13 cellular contexts compared by ENCODE assay signal in the genomic region with DNA sequence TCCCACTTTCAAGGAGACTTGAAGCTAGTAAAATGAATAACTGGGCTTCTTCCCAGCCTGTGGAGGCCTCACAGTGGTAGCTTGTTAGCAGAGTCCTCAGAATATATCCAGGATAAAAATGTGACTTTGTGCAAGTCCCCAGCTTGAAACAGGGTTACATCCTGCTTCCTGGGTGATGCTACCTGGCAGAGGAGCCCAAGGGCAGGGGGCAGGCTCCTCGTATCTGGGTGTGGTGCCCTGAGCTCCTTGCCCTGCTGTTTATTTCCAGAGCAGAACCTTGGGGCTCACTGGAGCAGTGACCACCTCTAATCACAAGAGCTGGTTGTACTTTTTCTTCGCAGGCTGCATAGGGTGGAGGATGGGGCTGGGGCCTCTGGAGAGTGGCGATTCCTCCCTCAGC.
DNase-seq lines count a peak whose midpoint lies in the region; ATAC-seq lines count a peak whose summit lies in the region.
"Had no signal": no experiment of that assay in that cellular context is flagged by ENCODE, and none has a peak within 500 bp of the region (broad histone marks: within the 10 kb centered on the region; RNA-seq: fewer than 3 reads in every experiment).

No MANE protein-coding gene starts in this region.

- H3K36me3 ChIP-seq in GM23248 (ENCODE audit: low read depth): no peaks in the 10 kb centered on the region
- H3K36me3 ChIP-seq: BE2C, HAP-1 had no signal

- no peak overlapping the region for H3K27ac ChIP-seq in GM23248

- no peak for DNase-seq in stimulated activated naive CD8-positive, alpha-beta T cell treated with anti-CD3 and anti-CD28 coated beads, Interleukin-15, Interleukin-2, amounts not matched to agents 100 U/mL and 50 U/mL, for 24 hours
- DNase-seq in natural killer cell treated with Interleukin-12 subunit alpha and Interleukin-12 subunit beta and Interleukin-15 and Interleukin-18, amount 100 ng/mL, for 72 hours (ENCODE audit: low spot score): no peak
- DNase-seq in GM23248 (no peak), NCI-H1092 treated with DMSO at 0.1 percent for 48 hours (lab: John Stamatoyannopoulos, UW) (no peak), dermis blood vessel endothelial cell (no peak), NCI-H526 (lab: John Stamatoyannopoulos, UW) (no peak)
- DNase-seq: activated gamma-delta T cell treated with Interleukin-2 at 50 U/mL for 16 hours, BE2C, MM.1S, SK-N-SH had no signal

- H3K4me1 Mint-ChIP-seq in stimulated activated naive CD8-positive, alpha-beta T cell treated with anti-CD3 and anti-CD28 coated beads, Interleukin-15, Interleukin-2, amounts not matched to agents 100 ng/mL and 50 ng/mL, for 24 hours (ENCODE audit: low read depth): peaks cover 91% of the 10 kb centered on the region
- peaks cover 82% of the 10 kb centered on the region for H3K4me1 Mint-ChIP-seq in activated naive CD8-positive, alpha-beta T cell (ENCODE audit: low read depth)
- peaks cover 64 to 75% of the 10 kb centered on the region in 2 donors for H3K4me1 Mint-ChIP-seq in natural killer cell treated with Interleukin-12 subunit alpha and Interleukin-12 subunit beta and Interleukin-15 and Interleukin-18, amount 100 ng/mL, for 72 hours (ENCODE audit: low read depth in 2 of 2)

- no peaks in the 10 kb centered on the region for H3K27me3 Mint-ChIP-seq in stimulated activated naive CD8-positive, alpha-beta T cell treated with anti-CD3 and anti-CD28 coated beads, Interleukin-15, Interleukin-2, amounts not matched to agents 100 ng/mL and 50 ng/mL, for 24 hours
- no peaks in the 10 kb centered on the region for H3K27me3 Mint-ChIP-seq in activated naive CD8-positive, alpha-beta T cell
- no peaks in the 10 kb centered on the region for H3K27me3 Mint-ChIP-seq in natural killer cell treated with Interleukin-12 subunit alpha and Interleukin-12 subunit beta and Interleukin-15 and Interleukin-18, amount 100 ng/mL, for 72 hours

- H3K4me1 ChIP-seq in GM23248 (ENCODE audit: insufficient read depth): peaks cover 12% of the 10 kb centered on the region
- H3K4me1 ChIP-seq: BE2C, HAP-1 had no signal

- peaks cover 11% of the 10 kb centered on the region for H3K36me3 Mint-ChIP-seq in stimulated activated naive CD8-positive, alpha-beta T cell treated with anti-CD3 and anti-CD28 coated beads, Interleukin-15, Interleukin-2, amounts not matched to agents 100 ng/mL and 50 ng/mL, for 24 hours (ENCODE audit: low read depth)
- H3K36me3 Mint-ChIP-seq in activated naive CD8-positive, alpha-beta T cell: peaks cover 4% of the 10 kb centered on the region
- H3K36me3 Mint-ChIP-seq in natural killer cell treated with Interleukin-12 subunit alpha and Interleukin-12 subunit beta and Interleukin-15 and Interleukin-18, amount 100 ng/mL, for 72 hours: no peaks in the 10 kb centered on the region

- H3K4me2 ChIP-seq in GM23248 (ENCODE audit: unreplicated experiment): no peak overlapping the region
- H3K4me2 ChIP-seq: SK-N-SH had no signal

- peaks cover 15% of the 10 kb centered on the region for H3F3A ChIP-seq in GM23248 (ENCODE audit: insufficient read depth)

- no peaks in the 10 kb centered on the region for H3K9me3 ChIP-seq in GM23248 (ENCODE audit: low read depth)
- H3K9me3 ChIP-seq: BE2C, HAP-1, SK-N-SH had no signal

- 55 to 59% methylated on average over 3 of the region's 3 CpGs for WGBS in GM23248 (ENCODE audit: low coverage in 1 of 2, low lambda C conversion rate in 2 of 2, missing lambda C conversion rate in 2 of 2), 2 experiments

- H3K27ac Mint-ChIP-seq in stimulated activated naive CD8-positive, alpha-beta T cell treated with anti-CD3 and anti-CD28 coated beads, Interleukin-15, Interleukin-2, amounts not matched to agents 100 ng/mL and 50 ng/mL, for 24 hours: peak overlapping the region; percentile 94
- H3K27ac Mint-ChIP-seq in activated naive CD8-positive, alpha-beta T cell: peak overlapping the region; percentile 97
- peak overlapping the region; percentile 73 to 81 for H3K27ac Mint-ChIP-seq in natural killer cell treated with Interleukin-12 subunit alpha and Interleukin-12 subunit beta and Interleukin-15 and Interleukin-18, amount 100 ng/mL, for 72 hours

- no peaks in the 10 kb centered on the region for H3K27me3 ChIP-seq in GM23248 (replicated peaks; ENCODE audit: insufficient read depth)
- H3K27me3 ChIP-seq: BE2C had no signal

- in situ Hi-C loops in GM23248 (cut with MboI): no loop called here

- no peaks in the 10 kb centered on the region for H4K20me1 ChIP-seq in GM23248 (ENCODE audit: insufficient read depth)

- H3K4me3 ChIP-seq in GM23248: no peak overlapping the region
- H3K4me3 ChIP-seq: HAP-1 had no signal

- H3K4me3 Mint-ChIP-seq in stimulated activated naive CD8-positive, alpha-beta T cell treated with anti-CD3 and anti-CD28 coated beads, Interleukin-15, Interleukin-2, amounts not matched to agents 100 ng/mL and 50 ng/mL, for 24 hours: no peak overlapping the region
- H3K4me3 Mint-ChIP-seq in activated naive CD8-positive, alpha-beta T cell: peak overlapping the region; percentile 79
- peak overlapping the region; percentile 75 for H3K4me3 Mint-ChIP-seq in natural killer cell treated with Interleukin-12 subunit alpha and Interleukin-12 subunit beta and Interleukin-15 and Interleukin-18, amount 100 ng/mL, for 72 hours

- H2AFZ ChIP-seq in GM23248: no peak overlapping the region

- no peak overlapping the region for H3K9ac ChIP-seq in GM23248
- H3K9ac ChIP-seq: SK-N-SH had no signal

- H3K9me2 ChIP-seq in GM23248 (ENCODE audit: insufficient read depth): no peaks in the 10 kb centered on the region
- H3K9me2 ChIP-seq: SK-N-SH had no signal

- H3K79me2 ChIP-seq in GM23248 (ENCODE audit: insufficient read depth): peaks cover 17% of the 10 kb centered on the region

- ATAC-seq in stimulated activated naive CD8-positive, alpha-beta T cell treated with anti-CD3 and anti-CD28 coated beads, Interleukin-15, Interleukin-2, amounts not matched to agents 100 U/mL and 50 U/mL, for 24 hours: no peak
- no peak for ATAC-seq in natural killer cell treated with Interleukin-12 subunit alpha and Interleukin-12 subunit beta and Interleukin-15 and Interleukin-18, amount 100 ng/mL, for 72 hours

- peaks cover 6% of the 10 kb centered on the region for H3K9me3 Mint-ChIP-seq in stimulated activated naive CD8-positive, alpha-beta T cell treated with anti-CD3 and anti-CD28 coated beads, Interleukin-15, Interleukin-2, amounts not matched to agents 100 ng/mL and 50 ng/mL, for 24 hours
- H3K9me3 Mint-ChIP-seq in activated naive CD8-positive, alpha-beta T cell (ENCODE audit: low read depth): no peaks in the 10 kb centered on the region
- H3K9me3 Mint-ChIP-seq in natural killer cell treated with Interleukin-12 subunit alpha and Interleukin-12 subunit beta and Interleukin-15 and Interleukin-18, amount 100 ng/mL, for 72 hours: no peaks in the 10 kb centered on the region
